In the genomic region with DNA sequence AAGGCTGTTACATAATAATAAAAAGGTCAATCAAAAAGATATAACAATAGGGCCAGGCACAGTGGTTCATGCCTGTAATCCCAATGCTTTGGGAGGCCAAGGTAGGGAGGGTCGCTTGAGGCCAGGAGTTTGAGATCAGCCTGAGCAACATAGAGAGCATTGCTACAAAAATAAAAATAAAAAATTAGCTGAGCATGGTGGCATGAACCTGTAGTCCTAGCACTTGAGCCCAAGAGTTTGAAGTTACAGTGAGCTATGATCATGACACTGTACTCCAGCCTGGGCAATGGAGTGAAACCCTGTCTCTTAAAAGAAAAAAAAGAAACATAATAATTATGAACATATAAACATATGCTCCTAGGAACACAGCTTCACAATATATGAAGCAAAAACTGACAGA, we compare ENCODE assay signal across 38 cellular contexts. TPM values are rescaled to one million over a fixed set of nuclear protein-coding genes. Genes with fewer than 3 reads are reported as not detected.
"Had no signal": no experiment of that assay in that cellular context is flagged by ENCODE, and none has a peak within 500 bp of the region (broad histone marks: within the 10 kb centered on the region; RNA-seq: fewer than 3 reads in every experiment).

No MANE protein-coding gene starts in this region.

- DNase-seq: Karpas-422, Kasumi-1, KG1, MM.1S, MV-4-11, NCI-H1048, NCI-H1092, NCI-H1092 treated with DMSO at 0.1 percent for 48 hours, NCI-H1105, NCI-H1105 treated with DMSO at 0.1 percent for 48 hours, NCI-H1417, NCI-H1417 treated with DMSO at 0.1 percent for 48 hours, NCI-H1436, NCI-H1436 treated with DMSO at 0.1 percent for 48 hours, NCI-H146, NCI-H1694, NCI-H1694 treated with DMSO at 0.1 percent for 48 hours, NCI-H187, NCI-H187 treated with DMSO at 0.1 percent for 48 hours, NCI-H1930, NCI-H2029, NCI-H2029 treated with DMSO at 0.1 percent for 48 hours, NCI-H2081, NCI-H2081 treated with DMSO at 0.1 percent for 48 hours, NCI-H2107, NCI-H2171, NCI-H2171 treated with DMSO at 0.1 percent for 48 hours, NCI-H2227 treated with DMSO at 0.1 percent for 48 hours, NCI-H226, NCI-H345, NCI-H446, NCI-H446 treated with DMSO at 0.1 percent for 48 hours, NCI-H510A, NCI-H510A treated with DMSO at 0.1 percent for 48 hours had no signal

- H3K27ac ChIP-seq: KMS-11 had no signal

- H3K4me2 ChIP-seq: KMS-11 had no signal

RNA-seq across cellular contexts. Expression of a gene that starts 41.4 kb away (rescaled TPM):
- total RNA-seq: M059J, MCF 10A, NCI-H460 had no signal
